Comparison of ENCODE assay signal across 26 cellular contexts in the genomic region with DNA sequence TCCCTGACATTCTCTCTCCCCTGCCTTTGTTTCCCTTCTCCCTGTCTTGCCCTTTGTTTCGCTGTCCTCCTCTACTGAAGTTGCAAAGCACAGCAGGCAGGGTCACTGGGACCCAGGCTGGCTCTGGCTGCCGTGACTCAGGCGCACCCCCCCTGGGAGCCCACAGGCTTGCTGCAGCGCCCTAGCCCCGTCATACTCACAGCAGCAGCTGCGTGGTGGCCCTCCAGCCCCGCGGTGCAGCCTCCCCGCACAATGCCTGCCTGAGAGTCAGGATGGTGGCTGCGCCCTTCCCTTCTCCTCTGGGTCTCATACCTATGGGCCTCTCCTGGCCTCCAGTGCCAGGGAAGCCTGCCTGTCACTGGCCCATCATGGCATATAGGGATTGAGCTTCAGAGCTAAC. TPM values are rescaled to one million over a fixed set of nuclear protein-coding genes. Genes with fewer than 3 reads are reported as not detected.
DNase-seq lines count a peak whose midpoint lies in the region; ATAC-seq, FAIRE-seq and TF ChIP-seq lines count a peak whose summit lies in the region.
"Had no signal": no experiment of that assay in that cellular context is flagged by ENCODE, and none has a peak within 500 bp of the region (broad histone marks: within the 10 kb centered on the region; RNA-seq: fewer than 3 reads in every experiment).

No MANE protein-coding gene starts in this region.

- POLR2A ChIA-PET in HepG2 (lab: Yijun Ruan, JAX): no interaction called here

- TF ChIP-seq RAD21 in HepG2 (CRISPR knock-in tag; IDR thresholded peaks at IDR 0.05): no peak

- CTCF ChIA-PET in HepG2 (lab: Yijun Ruan, JAX; ENCODE audit: low intra/inter-chr PET ratio, low total read pairs): no interaction called here

- H3K4me3 Mint-ChIP-seq in GM23338 (no peak overlapping the region), progenitor cell of endocrine pancreas (ENCODE audit: low read depth) (no peak overlapping the region)
- H3K4me3 Mint-ChIP-seq: CD4-positive, CD25-positive, alpha-beta regulatory T cell; CD8-positive, alpha-beta memory T cell; HFFc6 had no signal

- H3K27me3 Mint-ChIP-seq in GM23338 (ENCODE audit: insufficient read depth, low read depth, poor library complexity): peaks cover 9% of the 10 kb centered on the region
- peaks cover 23% of the 10 kb centered on the region for H3K27me3 Mint-ChIP-seq in progenitor cell of endocrine pancreas

- BruUV-seq in HepG2 (replicated peaks; lab: Mats Ljungman, UMichigan): no TSS peak

- peaks cover 7% of the 10 kb centered on the region for H3K9me2 ChIP-seq in GM23338 (ENCODE audit: insufficient read depth)

- H3K4me1 Mint-ChIP-seq in GM23338 (no peaks in the 10 kb centered on the region), progenitor cell of endocrine pancreas (ENCODE audit: low read depth) (peaks cover 13% of the 10 kb centered on the region)
- H3K4me1 Mint-ChIP-seq: CD4-positive, CD25-positive, alpha-beta regulatory T cell; CD8-positive, alpha-beta memory T cell had no signal

- no peak overlapping the region for H3K4me3 ChIP-seq in GM23338
- H3K4me3 ChIP-seq in H7 (ENCODE audit: insufficient read depth, low read depth, low read length): no peak overlapping the region
- H3K4me3 ChIP-seq in HepG2 (replicated peaks in 1 of 3; ENCODE audit: insufficient read depth in 1 of 3, low read depth in 2 of 3, low read length in 3 of 3): no peak overlapping the region
- H3K4me3 ChIP-seq in ascending aorta: no peak overlapping the region
- H3K4me3 ChIP-seq: GM12878, GM23248 had no signal

- no peak for FAIRE-seq in HepG2 (lab: Jason Lieb, UNC)
- FAIRE-seq: A204.1, GM12878, GM19239, H54 had no signal

- H3K36me3 ChIP-seq in GM23338 (ENCODE audit: insufficient read depth) (no peaks in the 10 kb centered on the region), H7 (replicated peaks; ENCODE audit: control insufficient read depth, insufficient read depth, low read length) (no peaks in the 10 kb centered on the region), HepG2 (replicated peaks in 1 of 2; ENCODE audit: control insufficient read depth in 1 of 2, insufficient read depth in 2 of 2, low read length in 2 of 2) (no peaks in the 10 kb centered on the region), ascending aorta (no peaks in the 10 kb centered on the region)
- H3K36me3 ChIP-seq: BE2C had no signal

- in situ Hi-C loops in HepG2 (cut with HindIII; ENCODE audit: extremely low pct_ligation_motif_present, low pct_unique_long_range_greater_than_20kb): no loop called here

- H3K79me2 ChIP-seq in GM23338 (replicated peaks; ENCODE audit: insufficient read depth) (no peaks in the 10 kb centered on the region), HepG2 (ENCODE audit: insufficient read depth, low read length) (no peaks in the 10 kb centered on the region)

- no peak for TF ChIP-seq POLR2A in HepG2 (IDR thresholded peaks at IDR 0.05; ENCODE audit: insufficient read depth in 1 of 2, low read depth in 2 of 2, low read length in 2 of 2)

- no peaks in the 10 kb centered on the region for H3F3A ChIP-seq in GM23338 (replicated peaks; ENCODE audit: low read depth)

- no peak overlapping the region for H3K9ac ChIP-seq in HepG2 (ENCODE audit: insufficient read depth, low read depth, low read length)
- H3K9ac ChIP-seq: GM23248 had no signal

- H4K20me1 ChIP-seq in GM23338 (replicated peaks; ENCODE audit: insufficient read depth) (no peaks in the 10 kb centered on the region; the same call in 1 of the 2 replicates), HepG2 (ENCODE audit: insufficient read depth, low read length) (no peaks in the 10 kb centered on the region)

- H3K36me3 Mint-ChIP-seq in GM23338 (ENCODE audit: low read depth) (peaks cover 14% of the 10 kb centered on the region), progenitor cell of endocrine pancreas (ENCODE audit: insufficient read depth) (peaks cover 1% of the 10 kb centered on the region)
- H3K36me3 Mint-ChIP-seq: CD4-positive, CD25-positive, alpha-beta regulatory T cell; CD8-positive, alpha-beta memory T cell had no signal

- H3K27ac ChIP-seq in GM23338 (ENCODE audit: low read depth) (no peak overlapping the region), HepG2 (ENCODE audit: extremely low read length, insufficient read depth, low read length) (no peak overlapping the region), ascending aorta (no peak overlapping the region)
- H3K27ac ChIP-seq: GM23248, HL-60 had no signal

- H3K27ac Mint-ChIP-seq in GM23338: no peak overlapping the region
- H3K27ac Mint-ChIP-seq in progenitor cell of endocrine pancreas: peak overlapping the region; percentile 64
- H3K27ac Mint-ChIP-seq: CD4-positive, CD25-positive, alpha-beta regulatory T cell; HFFc6 had no signal

- H2AFZ ChIP-seq in GM23338 (no peak overlapping the region), HepG2 (ENCODE audit: low read length) (no peak overlapping the region)
- H2AFZ ChIP-seq: GM23248 had no signal

- no peak for TF ChIP-seq EP300 in HepG2 (IDR thresholded peaks at IDR 0.05; ENCODE audit: low read depth in 2 of 2, low read length in 2 of 2)
- no peak for TF ChIP-seq EP300 in HepG2 (CRISPR knock-in tag; IDR thresholded peaks at IDR 0.05; ENCODE audit: borderline replicate concordance)

- intact Hi-C loops in HepG2 (cut with micrococcal nuclease; ENCODE audit: unreplicated experiment): no loop called here
- intact Hi-C loops in ascending aorta (cut with DNase I): no loop called here

- no peak for TF ChIP-seq CTCF in GM23338 (conservative IDR thresholded peaks at IDR 0.05; ENCODE audit: low read depth in 2 of 2)
- TF ChIP-seq CTCF in HepG2 (CRISPR knock-in tag; IDR thresholded peaks at IDR 0.05): no peak
- TF ChIP-seq CTCF in progenitor cell of endocrine pancreas (IDR thresholded peaks at IDR 0.05; ENCODE audit: unreplicated experiment): no peak
- TF ChIP-seq CTCF in ascending aorta (IDR thresholded peaks at IDR 0.05): no peak

- ATAC-seq in GM23338 (peak; percentile 70), HepG2 (peak; percentile 37)
- ATAC-seq: GM12878, HCT116 had no signal

- H3K9me3 Mint-ChIP-seq in GM23338 (peaks cover 12% of the 10 kb centered on the region), progenitor cell of endocrine pancreas (ENCODE audit: low read depth) (peaks cover 3% of the 10 kb centered on the region)

- H3K4me2 ChIP-seq in GM23338: no peak overlapping the region
- H3K4me2 ChIP-seq in HepG2 (ENCODE audit: low read depth, low read length): no peak overlapping the region

- no peaks in the 10 kb centered on the region for H3K9me3 ChIP-seq in HepG2 (ENCODE audit: low read length)
- H3K9me3 ChIP-seq in ascending aorta: no peaks in the 10 kb centered on the region
- H3K9me3 ChIP-seq: BE2C had no signal

- H3K4me1 ChIP-seq in GM23338 (ENCODE audit: insufficient read depth) (no peaks in the 10 kb centered on the region), HepG2 (ENCODE audit: insufficient read depth, low read length) (no peaks in the 10 kb centered on the region), ascending aorta (no peaks in the 10 kb centered on the region)

- DNase-seq in GM23338 (ENCODE audit: low spot score) (no peak), H7 (peak; percentile 55), HepG2 (ENCODE audit: low spot score) (no peak), progenitor cell of endocrine pancreas (ENCODE audit: low spot score, unreplicated experiment) (no peak), NCI-H1436 treated with DMSO at 0.1 percent for 48 hours (lab: John Stamatoyannopoulos, UW) (no peak), ascending aorta (ENCODE audit: low spot score in 2 of 2) (no peak), UCSD-AML1 (lab: John Stamatoyannopoulos, UW; ENCODE audit: unreplicated experiment) (no peak)
- DNase-seq: ACHN; BE2C; C1 segment of cervical spinal cord; CD4-positive, CD25-positive, alpha-beta regulatory T cell; CD8-positive, alpha-beta memory T cell; COR-L47; DMS 273 treated with DMSO at 0.1 percent for 48 hours; DMS53; DND-41; EL; GM23248; HFFc6; IMR-90 had no signal

- 35% methylated on average over 9 of the region's 10 CpGs for WGBS in HepG2 (ENCODE audit: low lambda C conversion rate)

- H3K27me3 ChIP-seq in GM23338 (ENCODE audit: insufficient read depth) (no peaks in the 10 kb centered on the region), H7 (ENCODE audit: control insufficient read depth, insufficient read depth, low read length) (no peaks in the 10 kb centered on the region), HepG2 (ENCODE audit: control insufficient read depth in 1 of 2, insufficient read depth in 2 of 2, low read length in 2 of 2) (peaks cover 3 to 26% of the 10 kb centered on the region in 2 experiments; a peak in 3 of 5 replicates), ascending aorta (no peaks in the 10 kb centered on the region)
- H3K27me3 ChIP-seq: BE2C had no signal

TF ChIP-seq in GM23338, 12 proteins besides CTCF, POLR2A, EP300 and RAD21 (continues in another document):
- no peak for TF ChIP-seq POLR2AphosphoS5 (IDR thresholded peaks at IDR 0.05; ENCODE audit: low read depth)

RNA-seq across cellular contexts. Expression of gene TXNDC5, which starts 41.7 kb away (rescaled TPM):
- 197 and 210 TPM in 2 replicates for total RNA-seq in GM23338 (2014; rRNA removed; shearing (Covaris generic))
- polyA plus RNA-seq in GM23338 (2016; fragmentation: Nextera tagmentation; extraction: Ambion mirVana): 42.9 and 45.4 TPM in 2 replicates
- 179 and 194 TPM in 2 replicates for total RNA-seq in H7 (2014; rRNA removed; shearing (Covaris generic))
- 376 and 578 TPM in 2 replicates for total RNA-seq in HepG2 (2016; rRNA removed; fragmentation: Illumina TruSeq; extraction: Trizol)
- total RNA-seq in HepG2 (2016; cell fraction: cytosol; rRNA removed; fragmentation: Illumina TruSeq; extraction: Trizol; ENCODE audit: low read depth): 169 TPM in 2 replicates
- 372 and 586 TPM in 2 replicates for total RNA-seq in HepG2 (2016; cell fraction: insoluble cytoplasmic fraction; rRNA removed; fragmentation: Illumina TruSeq; extraction: Trizol)
- 439 and 444 TPM in 2 replicates for total RNA-seq in HepG2 (2016; cell fraction: membrane; rRNA removed; fragmentation: Illumina TruSeq; extraction: Trizol)
- total RNA-seq in HepG2 (2016; cell fraction: nucleus; rRNA removed; fragmentation: Illumina TruSeq; extraction: Trizol): 445 and 518 TPM in 2 replicates
- 255 and 287 TPM in 2 replicates for polyA plus RNA-seq in HepG2 (2011; rRNA removed)
- 252 and 289 TPM in 2 replicates for polyA plus RNA-seq in HepG2 (2011; cell fraction: cytosol; rRNA removed)
- 144 and 146 TPM in 2 replicates for polyA plus RNA-seq in HepG2 (2011; cell fraction: nucleus; rRNA removed)
- 246 and 286 TPM in 2 replicates for polyA plus RNA-seq in HepG2 (2012)
- 158 and 172 TPM in 2 replicates for polyA plus RNA-seq in HepG2 (2016; cell fraction: cytosol; fragmentation: Illumina TruSeq; extraction: Trizol; ENCODE audit: low read depth)
- 267 and 268 TPM in 2 replicates for polyA plus RNA-seq in HepG2 (2016; cell fraction: insoluble cytoplasmic fraction; fragmentation: Illumina TruSeq; extraction: Trizol; ENCODE audit: low read depth)
- 288 and 289 TPM in 2 replicates for polyA plus RNA-seq in HepG2 (2016; cell fraction: membrane; fragmentation: Illumina TruSeq; extraction: Trizol; ENCODE audit: low read depth)
- polyA plus RNA-seq in HepG2 (2016; cell fraction: nucleus; fragmentation: Illumina TruSeq; extraction: Trizol; ENCODE audit: insufficient read depth, low read depth): 529 and 534 TPM in 2 replicates
- polyA minus RNA-seq in HepG2 (2011; rRNA and poly(A)+ RNA removed; ENCODE audit: low replicate concordance): 99.9 and 291 TPM in 2 replicates
- 147 and 151 TPM in 2 replicates for polyA minus RNA-seq in HepG2 (2011; cell fraction: cytosol; rRNA and poly(A)+ RNA removed)
- 104 and 118 TPM in 2 replicates for polyA minus RNA-seq in HepG2 (2011; cell fraction: nucleus; rRNA and poly(A)+ RNA removed)
- 71.6 and 86.6 TPM in 2 replicates for total RNA-seq in progenitor cell of endocrine pancreas
- total RNA-seq in ascending aorta: 192 TPM
